In genomic region chr7:122553761-122554160, GRCh38 we compare ENCODE assay signal across 24 cellular contexts.
"Had no signal": no experiment of that assay in that cellular context is flagged by ENCODE, and none has a peak within 500 bp of the region (broad histone marks: within the 10 kb centered on the region; RNA-seq: fewer than 3 reads in every experiment).

No MANE protein-coding gene starts in this region.

- H3K27ac ChIP-seq: colonic mucosa, coronary artery, dorsolateral prefrontal cortex, epithelial cell of prostate, esophagus muscularis mucosa, esophagus squamous epithelium, foreskin keratinocyte, gastrocnemius medialis, gastroesophageal sphincter, heart left ventricle, heart right ventricle had no signal

- H3K36me3 ChIP-seq: colonic mucosa, esophagus muscularis mucosa, esophagus squamous epithelium, gastrocnemius medialis, gastroesophageal sphincter, heart left ventricle, heart right ventricle had no signal

- DNase-seq: colonic mucosa; cortex of kidney; dermis blood vessel endothelial cell; dorsolateral prefrontal cortex; effector CD4-positive, alpha-beta T cell; effector CD8-positive, alpha-beta T cell; effector memory CD4-positive, alpha-beta T cell; effector memory CD8-positive, alpha-beta T cell; endodermal cell; erythroblast; esophagus squamous epithelium; foreskin fibroblast; foreskin keratinocyte; foreskin melanocyte; gastrocnemius medialis; glutamatergic neuron; head of caudate nucleus; heart left ventricle; heart right ventricle had no signal

- ATAC-seq: effector memory CD8-positive, alpha-beta T cell; esophagus mucosa; foreskin keratinocyte; gastrocnemius medialis; gastroesophageal sphincter; heart left ventricle; heart right ventricle had no signal

- H3K27me3 ChIP-seq: colonic mucosa, dorsolateral prefrontal cortex, esophagus muscularis mucosa, esophagus squamous epithelium, foreskin keratinocyte, gastrocnemius medialis, gastroesophageal sphincter, heart left ventricle, heart right ventricle had no signal

- H3K4me3 ChIP-seq: colonic mucosa, coronary artery, dorsolateral prefrontal cortex, esophagus muscularis mucosa, esophagus squamous epithelium, gastrocnemius medialis, gastroesophageal sphincter, heart left ventricle, heart right ventricle had no signal
